ENCODE assay signal across 9 cellular contexts in the genomic region with DNA sequence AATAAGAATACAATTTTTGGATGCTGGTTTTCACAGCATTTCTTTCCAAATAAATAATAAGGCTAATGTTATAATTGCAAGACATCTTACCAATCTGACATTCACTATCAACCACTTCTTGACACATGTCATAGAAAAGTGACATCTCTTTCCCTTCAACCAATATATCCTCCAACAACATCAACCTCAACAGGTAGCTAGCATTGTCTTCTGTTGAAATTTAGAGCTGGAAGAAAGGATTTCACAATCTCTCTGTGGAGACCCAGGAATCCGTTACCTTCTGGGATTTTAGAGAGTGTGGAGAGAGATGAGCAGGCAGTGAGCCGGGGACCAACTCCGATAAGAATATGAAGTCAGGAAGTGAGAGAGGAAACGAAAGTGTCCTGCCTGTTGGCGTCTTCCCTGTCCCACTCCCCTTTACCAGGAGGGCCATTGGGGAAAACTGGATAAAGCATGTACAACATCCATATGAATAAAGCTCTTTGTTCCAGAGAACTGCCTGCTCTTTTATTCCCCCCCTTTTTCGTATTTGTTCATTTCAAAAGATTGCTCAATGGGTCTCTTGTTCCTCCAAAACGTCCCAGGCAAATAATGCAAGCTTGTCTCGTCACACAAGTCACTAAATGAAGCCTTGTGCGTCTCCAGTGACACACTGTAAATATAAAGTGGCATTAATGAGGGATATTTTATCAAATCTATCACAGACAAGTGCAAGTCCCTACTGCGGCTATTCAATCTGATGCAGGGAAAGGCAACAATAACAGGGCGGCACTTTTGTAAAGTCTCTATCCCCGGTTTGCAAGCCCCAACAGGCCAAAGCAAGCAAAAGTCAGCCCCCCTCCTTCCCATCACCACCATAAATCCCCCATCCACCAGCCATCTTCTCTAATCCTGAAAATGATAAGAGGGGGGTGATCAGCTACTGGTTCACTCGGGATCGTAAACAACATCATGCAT. TPM values are rescaled to one million over a fixed set of nuclear protein-coding genes. Genes with fewer than 3 reads are reported as not detected.
DNase-seq lines count a peak whose midpoint lies in the region; ATAC-seq and TF ChIP-seq lines count a peak whose summit lies in the region.
"Had no signal": no experiment of that assay in that cellular context is flagged by ENCODE, and none has a peak within 500 bp of the region (broad histone marks: within the 10 kb centered on the region; RNA-seq: fewer than 3 reads in every experiment).

No MANE protein-coding gene starts in this region.

- peaks cover 6% of the 10 kb centered on the region for H3K27me3 Mint-ChIP-seq in endothelial cell (ENCODE audit: unreplicated experiment)

- H3K4me2 ChIP-seq in GM23248 (ENCODE audit: unreplicated experiment): no peak overlapping the region

- H3K27ac ChIP-seq in HUES64 (ENCODE audit: low read depth, low read length) (no peak overlapping the region), heart left ventricle (no peak overlapping the region), GM23248 (no peak overlapping the region)

- no peak overlapping the region for H3K4me3 Mint-ChIP-seq in endothelial cell (ENCODE audit: unreplicated experiment)

- H3K9me2 ChIP-seq in GM23248 (ENCODE audit: insufficient read depth): no peaks in the 10 kb centered on the region

- H3K4me1 ChIP-seq in HUES64 (ENCODE audit: insufficient read depth, low read length) (peaks cover 45% of the 10 kb centered on the region), heart left ventricle (peaks cover 0 to 41% (median 14%) of the 10 kb centered on the region in 12 donors), GM23248 (ENCODE audit: insufficient read depth) (no peaks in the 10 kb centered on the region)

- no peak overlapping the region for H3K9ac ChIP-seq in HUES64 (ENCODE audit: low read depth, low read length)
- H3K9ac ChIP-seq in GM23248: no peak overlapping the region

- H3F3A ChIP-seq in GM23248 (ENCODE audit: insufficient read depth): no peaks in the 10 kb centered on the region

- intact Hi-C loops in heart left ventricle (cut with DNase I): loop anchor here in 9 of 10 donors (5.0 to 10.0 kb wide), 9 partner anchors 106 to 726 kb away; no protein-coding TSS in a partner anchor

- H3K36me3 ChIP-seq in HUES64 (ENCODE audit: insufficient read depth, low read length) (no peaks in the 10 kb centered on the region), heart left ventricle (no peaks in the 10 kb centered on the region), GM23248 (ENCODE audit: low read depth) (no peaks in the 10 kb centered on the region)

- H3K9me3 ChIP-seq in HUES64 (ENCODE audit: insufficient read depth, low read depth, low read length) (no peaks in the 10 kb centered on the region), heart left ventricle (no peaks in the 10 kb centered on the region), GM23248 (ENCODE audit: low read depth) (no peaks in the 10 kb centered on the region)

- ATAC-seq in heart left ventricle (no peak), GM19035 (IDR thresholded peaks at IDR 0.05; ENCODE audit: unreplicated experiment) (no peak)

- no peak for TF ChIP-seq POLR2A in heart left ventricle (IDR thresholded peaks at IDR 0.05)

- in situ Hi-C loops in GM23248 (cut with MboI): no loop called here

- no peak overlapping the region for H2AFZ ChIP-seq in GM23248

- H3K27me3 ChIP-seq in HUES64 (ENCODE audit: insufficient read depth, low read length) (peaks cover 54% of the 10 kb centered on the region), heart left ventricle (peaks cover 0 to 81% (median 12%) of the 10 kb centered on the region in 9 donors), GM23248 (replicated peaks; ENCODE audit: insufficient read depth) (peaks cover 51% of the 10 kb centered on the region)

- no peaks in the 10 kb centered on the region; the same call in 1 of the 2 replicates for H4K20me1 ChIP-seq in GM23248 (ENCODE audit: insufficient read depth)

- DNase-seq in NCI-H748 (lab: John Stamatoyannopoulos, UW; ENCODE audit: unreplicated experiment) (peak; percentile 75), endothelial cell (ENCODE audit: low spot score) (peak; percentile 7), putamen (ENCODE audit: low spot score) (peak; percentile 95), heart left ventricle (no peak), AML-193 (lab: John Stamatoyannopoulos, UW) (no peak), GM23248 (no peak)

- TF ChIP-seq CTCF in endothelial cell (IDR thresholded peaks at IDR 0.05; ENCODE audit: unreplicated experiment) (no peak), heart left ventricle (IDR thresholded peaks at IDR 0.05) (no peak)

- no peaks in the 10 kb centered on the region for H3K79me2 ChIP-seq in GM23248 (ENCODE audit: insufficient read depth)

- H3K9me3 Mint-ChIP-seq in endothelial cell (ENCODE audit: unreplicated experiment): no peaks in the 10 kb centered on the region

- peak overlapping the region; percentile 96 for H3K4me3 ChIP-seq in HUES64 (ENCODE audit: low read length)
- H3K4me3 ChIP-seq in heart left ventricle: peak overlapping the region in 1 of 12 donors; percentile 3
- H3K4me3 ChIP-seq in GM23248: no peak overlapping the region

- no peak overlapping the region for H3K27ac Mint-ChIP-seq in endothelial cell (ENCODE audit: unreplicated experiment)
- H3K27ac Mint-ChIP-seq: progenitor cell of endocrine pancreas had no signal

- 38% methylated on average over 14 of the region's 14 CpGs for WGBS in HUES64
- WGBS in heart left ventricle, 4 donors: 45 to 74% (median 56%) methylated on average over 14 of the region's 14 CpGs
- 69 to 70% methylated on average over 14 of the region's 14 CpGs for WGBS in GM23248 (ENCODE audit: low coverage in 1 of 2, low lambda C conversion rate in 2 of 2, missing lambda C conversion rate in 2 of 2), 2 experiments

- H3K36me3 Mint-ChIP-seq in endothelial cell (ENCODE audit: low read depth, unreplicated experiment): no peaks in the 10 kb centered on the region

- peaks cover 14% of the 10 kb centered on the region for H3K4me1 Mint-ChIP-seq in endothelial cell (ENCODE audit: unreplicated experiment)

RNA-seq across cellular contexts. Expression of gene CADM1, which starts 3.4 kb away (rescaled TPM):
- polyA plus RNA-seq in HUES64 (2013, experiment 1 of 2): 25.3 TPM
- 34.6 TPM for polyA plus RNA-seq in HUES64 (2013, experiment 2 of 2)
- total RNA-seq in endothelial cell (ENCODE audit: unreplicated experiment): 65.5 TPM
- 10 to 100 TPM; 21.0 to 80.2 (median 45.8) TPM for total RNA-seq in heart left ventricle
- 10 to 100 TPM; 11.4 to 33.4 TPM for polyA plus RNA-seq in heart left ventricle
- 0.38 and 1.4 TPM in 2 replicates for total RNA-seq in GM23248 (2014; rRNA removed; shearing (Covaris generic))
- 0.83 and 1.2 TPM in 2 replicates for polyA plus RNA-seq in GM23248 (2016; fragmentation: Nextera tagmentation; extraction: Ambion mirVana)

Comparison
In these comparisons a context has a peak if more than half of its experiments do, and no peak if none do; other contexts are left out.
1. DNase-seq: peak in NCI-H748 (single experiment), endothelial cell (single experiment) and putamen (single experiment); none in heart left ventricle (0 of 5), AML-193 (0 of 2) and GM23248 (single experiment).